Comparison of ENCODE assay signal across 8 cellular contexts in genomic region chr2:88329815-88330603, GRCh38.
DNase-seq lines count a peak whose midpoint lies in the region; ATAC-seq and TF ChIP-seq lines count a peak whose summit lies in the region.

No MANE protein-coding gene starts in this region.

- H3K27ac ChIP-seq in spleen, result no peak overlapping the region
- H3K27ac ChIP-seq in gastrocnemius medialis, result no peak overlapping the region

- TF ChIP-seq POLR2A in spleen (IDR thresholded peaks at IDR 0.05) (no peak), gastrocnemius medialis (IDR thresholded peaks at IDR 0.05) (no peak)

- TF ChIP-seq CTCF in spleen (IDR thresholded peaks at IDR 0.05 in 8 of 11, conservative IDR thresholded peaks at IDR 0.05 in 3 of 11), result no peak
- TF ChIP-seq CTCF in gastrocnemius medialis (IDR thresholded peaks at IDR 0.05 in 4 of 5, conservative IDR thresholded peaks at IDR 0.05 in 1 of 5), result no peak

- DNase-seq in NCI-H2107 treated with DMSO at 0.1 percent for 48 hours (lab: John Stamatoyannopoulos, UW; ENCODE audit: unreplicated experiment), result peak; percentile 64
- peak; percentile 44 for DNase-seq in iPS DF 4.7 (ENCODE audit: extremely low read depth, low spot score)
- no peak for DNase-seq in spleen
- DNase-seq in NCI-H1092 (lab: John Stamatoyannopoulos, UW), result no peak
- DNase-seq in dedifferentiated amniotic fluid mesenchymal stem cell (ENCODE audit: extremely low spot score), result no peak
- DNase-seq in gastrocnemius medialis, result no peak

- ATAC-seq in GM18867 (IDR thresholded peaks at IDR 0.05; ENCODE audit: unreplicated experiment) (peak; percentile 81), HG02840 (IDR thresholded peaks at IDR 0.05; ENCODE audit: low FRiP score, unreplicated experiment) (peak; percentile 69), gastrocnemius medialis (no peak)

- H3K36me3 ChIP-seq in spleen (no peaks in the 10 kb centered on the region), gastrocnemius medialis (no peaks in the 10 kb centered on the region)

- intact Hi-C loops in spleen (cut with DNase I; ENCODE audit: low total_unique reads) (no loop called here), gastrocnemius medialis (cut with DNase I; ENCODE audit: low total_unique reads) (no loop called here)

- in situ Hi-C loops in gastrocnemius medialis (cut with MboI; ENCODE audit: low sequenced_read_pairs in 4 of 4), result no loop called here

- WGBS in spleen, 5 donors, result 63 to 70% (median 63%) methylated on average over 8 of the region's 8 CpGs

- H3K4me3 ChIP-seq in spleen (no peak overlapping the region), gastrocnemius medialis (no peak overlapping the region)

- H3K4me1 ChIP-seq in spleen (no peaks in the 10 kb centered on the region), gastrocnemius medialis (no peaks in the 10 kb centered on the region)

- H3K27me3 ChIP-seq in spleen (replicated peaks in 1 of 7) (peaks cover 0 to 12% (median 0%) of the 10 kb centered on the region in 7 donors), gastrocnemius medialis (peaks cover 0 to 2% (median 0%) of the 10 kb centered on the region in 3 donors)

- no peaks in the 10 kb centered on the region for H3K9me3 ChIP-seq in spleen
- H3K9me3 ChIP-seq in gastrocnemius medialis, result no peaks in the 10 kb centered on the region

Comparison
In these comparisons a context has a peak if more than half of its experiments do, and no peak if none do; other contexts are left out.
1. ATAC-seq: peak in GM18867 (single experiment) and HG02840 (single experiment); none in gastrocnemius medialis (0 of 2).
2. DNase-seq: peak in NCI-H2107 treated with DMSO at 0.1 percent for 48 hours (single experiment) and iPS DF 4.7 (single experiment); none in spleen (single experiment), NCI-H1092 (single experiment), dedifferentiated amniotic fluid mesenchymal stem cell (single experiment) and gastrocnemius medialis (0 of 2).